16 cellular contexts compared by ENCODE assay signal in the genomic region with DNA sequence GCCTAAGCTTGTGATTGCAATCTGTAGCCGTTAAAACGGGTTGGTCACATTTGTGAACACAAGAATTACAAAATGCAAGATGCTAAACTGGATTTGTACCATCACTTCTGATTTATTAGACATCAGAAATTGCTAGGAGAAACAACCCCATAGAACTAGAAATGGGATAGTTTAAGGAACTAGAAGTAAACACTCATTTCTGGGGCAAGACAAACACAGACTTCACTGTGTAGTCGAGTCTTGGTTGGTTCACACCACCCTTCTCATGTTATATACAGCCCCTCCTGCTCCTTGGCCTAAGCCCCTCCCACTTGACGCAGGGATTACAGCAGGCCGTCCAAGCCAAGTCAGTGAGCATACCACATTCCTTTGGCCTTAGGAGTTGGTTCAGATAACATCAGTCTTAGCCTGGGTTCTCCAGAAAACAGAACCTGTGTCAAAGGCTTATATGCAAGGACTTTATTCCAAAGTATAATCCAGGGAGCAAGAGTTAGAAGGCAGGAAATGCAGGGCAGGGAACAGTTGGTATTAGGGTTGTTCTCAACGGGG. TPM values are rescaled to one million over a fixed set of nuclear protein-coding genes. Genes with fewer than 3 reads are reported as not detected.
DNase-seq lines count a peak whose midpoint lies in the region; ATAC-seq, FAIRE-seq and TF ChIP-seq lines count a peak whose summit lies in the region.
"Had no signal": no experiment of that assay in that cellular context is flagged by ENCODE, and none has a peak within 500 bp of the region (broad histone marks: within the 10 kb centered on the region; RNA-seq: fewer than 3 reads in every experiment).

No MANE protein-coding gene starts in this region.

- H3K4me3 ChIP-seq in BLaER1 treated with 17β-estradiol and CSF1 and Interleukin-3, amounts not matched to agents 10 nM and 100 nM: no peak overlapping the region
- no peak overlapping the region for H3K4me3 ChIP-seq in bronchial epithelial cell (ENCODE audit: low read depth, low read length)
- H3K4me3 ChIP-seq: heart right ventricle had no signal

- H3K4me2 ChIP-seq in BLaER1 treated with 17β-estradiol and CSF1 and Interleukin-3, amounts not matched to agents 10 nM and 100 nM: peak overlapping the region in 6 of 11 experiments; percentile 42 to 67 (median 56); a peak in 7 of 22 replicates

- H3K4me1 Mint-ChIP-seq in stimulated activated naive B cell treated with anti-CD40 and anti-IgM and Interleukin-4, amounts not matched to agents 10 μg/mL and 1 μg/mL and 100 μg/mL, for 72 hours: no peaks in the 10 kb centered on the region
- H3K4me1 Mint-ChIP-seq: brain; CD4-positive, alpha-beta memory T cell had no signal

- peak; percentile 91 for DNase-seq in NCI-H460 (ENCODE audit: extremely low read depth, low read depth)
- DNase-seq in bronchial epithelial cell (ENCODE audit: low read depth): peak; percentile 76
- DNase-seq in myocyte (ENCODE audit: low read depth): peak; percentile 58
- no peak for DNase-seq in HUDEP-2 (lab: John Stamatoyannopoulos, UW; ENCODE audit: unreplicated experiment in 76 of 76)
- no peak for DNase-seq in stimulated activated naive B cell treated with anti-CD40 and anti-IgM and Interleukin-4, amounts not matched to agents 10 μg/mL and 1 μg/mL and 100 μg/mL, for 72 hours
- no peak for DNase-seq in D721Med (ENCODE audit: insufficient read length, low spot score)
- DNase-seq: CD4-positive, alpha-beta memory T cell; heart right ventricle; NCI-H1417; RPMI8226; stimulated activated CD4-positive, alpha-beta T cell treated with anti-CD3 and anti-CD28 coated beads, Interleukin-1b, Interleukin-23, amount 100 ng/mL, for 48 hours had no signal

- H4K20me1 ChIP-seq in BLaER1 treated with 17β-estradiol and CSF1 and Interleukin-3, amounts not matched to agents 10 nM and 100 nM: no peaks in the 10 kb centered on the region

- no peaks in the 10 kb centered on the region for H3K27me3 ChIP-seq in BLaER1 treated with 17β-estradiol and CSF1 and Interleukin-3, amounts not matched to agents 10 nM and 100 nM
- no peaks in the 10 kb centered on the region for H3K27me3 ChIP-seq in bronchial epithelial cell (ENCODE audit: control insufficient read depth, insufficient read depth, low read length)
- H3K27me3 ChIP-seq: heart right ventricle had no signal

- ATAC-seq in GM21528 (IDR thresholded peaks at IDR 0.05; ENCODE audit: low FRiP score, unreplicated experiment): no peak
- no peak for ATAC-seq in stimulated activated naive B cell treated with anti-CD40 and anti-IgM and Interleukin-4, amounts not matched to agents 10 μg/mL and 1 μg/mL and 100 μg/mL, for 72 hours (replicated peaks)

- no peak overlapping the region for H3K27ac Mint-ChIP-seq in stimulated activated naive B cell treated with anti-CD40 and anti-IgM and Interleukin-4, amounts not matched to agents 10 μg/mL and 1 μg/mL and 100 μg/mL, for 72 hours
- H3K27ac Mint-ChIP-seq: brain; CD4-positive, alpha-beta memory T cell had no signal

- FAIRE-seq in bronchial epithelial cell (lab: Jason Lieb, UNC): peak; percentile 90
- FAIRE-seq in D721Med (lab: Jason Lieb, UNC): no peak

- peaks cover 9 to 16% (median 10%) of the 10 kb centered on the region in 11 experiments; a peak in 20 of 22 replicates for H3K9me3 ChIP-seq in BLaER1 treated with 17β-estradiol and CSF1 and Interleukin-3, amounts not matched to agents 10 nM and 100 nM (replicated peaks in 1 of 11)

- peak overlapping the region in 6 of 11 experiments; percentile 33 to 65 (median 50); a peak in 6 of 22 replicates for H3K27ac ChIP-seq in BLaER1 treated with 17β-estradiol and CSF1 and Interleukin-3, amounts not matched to agents 10 nM and 100 nM

- peaks cover 26 to 44% of the 10 kb centered on the region in 2 donors for H3K27me3 Mint-ChIP-seq in stimulated activated naive B cell treated with anti-CD40 and anti-IgM and Interleukin-4, amounts not matched to agents 10 μg/mL and 1 μg/mL and 100 μg/mL, for 72 hours

- peaks cover 0 to 4% of the 10 kb centered on the region in 2 donors for H3K36me3 Mint-ChIP-seq in stimulated activated naive B cell treated with anti-CD40 and anti-IgM and Interleukin-4, amounts not matched to agents 10 μg/mL and 1 μg/mL and 100 μg/mL, for 72 hours
- H3K36me3 Mint-ChIP-seq: brain; CD4-positive, alpha-beta memory T cell; natural killer cell treated with Interleukin-12 subunit alpha and Interleukin-12 subunit beta and Interleukin-15 and Interleukin-18, amount 100 ng/mL, for 72 hours had no signal

- peaks cover 11 to 21% (median 15%) of the 10 kb centered on the region in 10 experiments; a peak in 18 of 20 replicates for H3K4me1 ChIP-seq in BLaER1 treated with 17β-estradiol and CSF1 and Interleukin-3, amounts not matched to agents 10 nM and 100 nM

- peaks cover 4 to 6% of the 10 kb centered on the region in 2 donors for H3K9me3 Mint-ChIP-seq in stimulated activated naive B cell treated with anti-CD40 and anti-IgM and Interleukin-4, amounts not matched to agents 10 μg/mL and 1 μg/mL and 100 μg/mL, for 72 hours
- H3K9me3 Mint-ChIP-seq: natural killer cell treated with Interleukin-12 subunit alpha and Interleukin-12 subunit beta and Interleukin-15 and Interleukin-18, amount 100 ng/mL, for 72 hours had no signal

- H3K4me3 Mint-ChIP-seq in stimulated activated naive B cell treated with anti-CD40 and anti-IgM and Interleukin-4, amounts not matched to agents 10 μg/mL and 1 μg/mL and 100 μg/mL, for 72 hours: no peak overlapping the region
- H3K4me3 Mint-ChIP-seq: brain; CD4-positive, alpha-beta memory T cell had no signal

- H3K9ac ChIP-seq in BLaER1 treated with 17β-estradiol and CSF1 and Interleukin-3, amounts not matched to agents 10 nM and 100 nM: no peak overlapping the region

- TF ChIP-seq CTCF in bronchial epithelial cell (IDR thresholded peaks at IDR 0.05; ENCODE audit: insufficient read depth, low read length, severe bottlenecking) (no peak), D721Med (IDR thresholded peaks at IDR 0.05; ENCODE audit: insufficient read depth, missing control alignments) (no peak)

- H3K36me3 ChIP-seq in BLaER1 treated with 17β-estradiol and CSF1 and Interleukin-3, amounts not matched to agents 10 nM and 100 nM: no peaks in the 10 kb centered on the region
- no peaks in the 10 kb centered on the region for H3K36me3 ChIP-seq in bronchial epithelial cell (ENCODE audit: control insufficient read depth, insufficient read depth, low read length)

RNA-seq across cellular contexts. Expression of a gene that starts 2.0 kb away (rescaled TPM):
- total RNA-seq in NCI-H460 (2014; rRNA removed; shearing (Covaris generic)): 2.7 and 3.0 TPM in 2 replicates
- 1.5 and 2.3 TPM in 2 replicates for polyA plus RNA-seq in NCI-H460 (2014; cell fraction: nucleus; rRNA removed)
- not detected in 2 replicates for total RNA-seq in bronchial epithelial cell
- total RNA-seq in myocyte: 4.1 and 5.6 TPM in 2 replicates
- polyA plus RNA-seq in myocyte (2012): 3.5 TPM
- total RNA-seq: CD4-positive, alpha-beta memory T cell; natural killer cell treated with Interleukin-12 subunit alpha and Interleukin-12 subunit beta and Interleukin-15 and Interleukin-18, amount 100 ng/mL, for 72 hours; temporal lobe had no signal
- polyA plus RNA-seq: CD4-positive, alpha-beta memory T cell had no signal

RNA-seq across cellular contexts. Expression of a gene that starts 13.8 kb away (rescaled TPM):
- total RNA-seq in NCI-H460 (2014; rRNA removed; shearing (Covaris generic)): 105 and 121 TPM in 2 replicates
- polyA plus RNA-seq in NCI-H460 (2014; cell fraction: nucleus; rRNA removed): 62.2 and 91.7 TPM in 2 replicates
- total RNA-seq in bronchial epithelial cell: 10.0 and 12.8 TPM in 2 replicates
- 19.0 and 22.7 TPM in 2 replicates for total RNA-seq in myocyte
- 18.4 TPM for polyA plus RNA-seq in myocyte (2012)

Comparison
In these comparisons a context has a peak if more than half of its experiments do, and no peak if none do; other contexts are left out.
1. DNase-seq: peak in NCI-H460 (single experiment), bronchial epithelial cell (single experiment) and myocyte (single experiment); none in HUDEP-2 (0 of 76), stimulated activated naive B cell treated with anti-CD40 and anti-IgM and Interleukin-4, amounts not matched to agents 10 μg/mL and 1 μg/mL and 100 μg/mL, for 72 hours (single experiment) and D721Med (single experiment).